In genomic region chr16:88065747-88066142, GRCh38 we compare ENCODE assay signal across 16 cellular contexts.
"Had no signal": no experiment of that assay in that cellular context is flagged by ENCODE, and none has a peak within 500 bp of the region (broad histone marks: within the 10 kb centered on the region; RNA-seq: fewer than 3 reads in every experiment).

No MANE protein-coding gene starts in this region.

- H3K27me3 Mint-ChIP-seq: activated naive CD8-positive, alpha-beta T cell treated with anti-CD3 and anti-CD28 coated beads for 36 hours; memory B cell; naive thymus-derived CD8-positive, alpha-beta T cell; stimulated activated naive CD8-positive, alpha-beta T cell treated with anti-CD3 and anti-CD28 coated beads, Interleukin-15, Interleukin-2, amounts not matched to agents 100 ng/mL and 50 ng/mL, for 24 hours had no signal

- H3K4me3 ChIP-seq: cardiac muscle cell, coronary artery, pancreas, tibial nerve had no signal

- H3K9me3 Mint-ChIP-seq: activated naive CD8-positive, alpha-beta T cell treated with anti-CD3 and anti-CD28 coated beads for 36 hours; memory B cell; naive thymus-derived CD8-positive, alpha-beta T cell; stimulated activated naive CD8-positive, alpha-beta T cell treated with anti-CD3 and anti-CD28 coated beads, Interleukin-15, Interleukin-2, amounts not matched to agents 100 ng/mL and 50 ng/mL, for 24 hours; T-helper 2 cell treated with Interferon-gamma antibody and Interleukin-4, amounts not matched to agents 5 μg/mL and 100 μg/mL, for 36 hours had no signal

- H3K27ac Mint-ChIP-seq: activated naive CD8-positive, alpha-beta T cell treated with anti-CD3 and anti-CD28 coated beads for 36 hours; memory B cell; naive thymus-derived CD8-positive, alpha-beta T cell; stimulated activated naive CD8-positive, alpha-beta T cell treated with anti-CD3 and anti-CD28 coated beads, Interleukin-15, Interleukin-2, amounts not matched to agents 100 ng/mL and 50 ng/mL, for 24 hours; T-helper 2 cell treated with Interferon-gamma antibody and Interleukin-4, amounts not matched to agents 5 μg/mL and 100 μg/mL, for 36 hours had no signal

- DNase-seq: activated CD4-positive, alpha-beta T cell treated with anti-CD3 and anti-CD28 coated beads, Interleukin-2, amount 50 U/mL, for 4 hours; activated gamma-delta T cell treated with Interleukin-2 at 50 U/mL for 16 hours; activated naive CD8-positive, alpha-beta T cell treated with anti-CD3 and anti-CD28 coated beads for 36 hours; amygdala; erythroblast; foreskin melanocyte; glutamatergic neuron; naive thymus-derived CD8-positive, alpha-beta T cell; stimulated activated CD4-positive, alpha-beta T cell treated with anti-CD3 and anti-CD28 coated beads, Interleukin-2, amount 100 ng/mL, for 24 hours had no signal

- H3K27ac ChIP-seq: cardiac muscle cell, coronary artery, pancreas, tibial nerve had no signal

- ATAC-seq: naive thymus-derived CD8-positive, alpha-beta T cell; pancreas had no signal

- H3K4me3 Mint-ChIP-seq: activated naive CD8-positive, alpha-beta T cell treated with anti-CD3 and anti-CD28 coated beads for 36 hours; memory B cell; naive thymus-derived CD8-positive, alpha-beta T cell; stimulated activated naive CD8-positive, alpha-beta T cell treated with anti-CD3 and anti-CD28 coated beads, Interleukin-15, Interleukin-2, amounts not matched to agents 100 ng/mL and 50 ng/mL, for 24 hours; T-helper 2 cell treated with Interferon-gamma antibody and Interleukin-4, amounts not matched to agents 5 μg/mL and 100 μg/mL, for 36 hours had no signal

- H3K4me1 ChIP-seq: pancreas had no signal

- H3K9me3 ChIP-seq: pancreas, tibial nerve had no signal

- H3K36me3 ChIP-seq: cardiac muscle cell, pancreas had no signal

- H3K27me3 ChIP-seq: cardiac muscle cell, pancreas, tibial nerve had no signal

- H3K4me1 Mint-ChIP-seq: activated naive CD8-positive, alpha-beta T cell treated with anti-CD3 and anti-CD28 coated beads for 36 hours had no signal
